In the genomic region with DNA sequence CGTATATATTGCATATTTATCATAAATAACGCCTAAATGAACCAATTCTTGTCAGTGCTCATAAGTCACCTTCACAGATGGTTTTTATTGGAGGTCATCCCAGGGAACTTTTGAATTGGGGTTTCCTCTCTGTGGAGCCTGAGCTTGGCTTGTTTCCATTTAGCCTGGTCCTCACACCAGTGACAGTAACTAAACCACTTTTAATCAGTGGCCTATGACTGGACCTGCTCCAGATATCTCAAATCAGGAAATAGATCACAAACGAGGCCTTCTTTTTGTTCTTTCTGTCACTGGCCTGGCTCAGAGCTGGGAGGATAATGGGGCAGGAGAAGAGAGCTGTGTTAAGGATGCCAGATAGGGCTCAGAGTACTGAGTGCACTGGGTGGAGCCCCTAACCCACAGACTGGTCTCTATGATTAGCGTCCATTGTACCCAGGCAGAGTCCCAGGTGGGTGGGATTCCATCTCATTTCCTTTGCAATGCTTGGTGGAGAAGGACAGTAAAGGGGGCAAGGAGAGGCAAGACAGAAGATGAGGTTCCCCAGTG, we compare ENCODE assay signal across 27 cellular contexts.
"Had no signal": no experiment of that assay in that cellular context is flagged by ENCODE, and none has a peak within 500 bp of the region (broad histone marks: within the 10 kb centered on the region; RNA-seq: fewer than 3 reads in every experiment).

No MANE protein-coding gene starts in this region.

- H3K36me3 Mint-ChIP-seq: activated CD4-positive, alpha-beta memory T cell treated with anti-CD3 and anti-CD28 coated beads for 36 hours; activated naive CD4-positive, alpha-beta T cell treated with anti-CD3 and anti-CD28 coated beads, Interleukin-2, amount 10 ng/mL, durations not matched to agents 7 days and 5 days; activated naive CD8-positive, alpha-beta T cell treated with anti-CD3 and anti-CD28 coated beads, Interleukin-2, amount 10 ng/mL, durations not matched to agents 7 days and 5 days had no signal

- H3K4me1 Mint-ChIP-seq: activated CD4-positive, alpha-beta T cell treated with anti-CD3 and anti-CD28 coated beads, Interleukin-2, amount 10 ng/mL, durations not matched to agents 7 days and 5 days; activated naive CD4-positive, alpha-beta T cell treated with anti-CD3 and anti-CD28 coated beads, Interleukin-2, amount 10 ng/mL, durations not matched to agents 7 days and 5 days; activated naive CD8-positive, alpha-beta T cell treated with anti-CD3 and anti-CD28 coated beads, Interleukin-2, amount 10 ng/mL, durations not matched to agents 7 days and 5 days; activated T-helper 17 cell treated with anti-CD3 and anti-CD28 coated beads, Interleukin-2, amount 50 U/mL, for 72 hours had no signal

- H3K9me3 Mint-ChIP-seq: activated CD4-positive, alpha-beta memory T cell treated with anti-CD3 and anti-CD28 coated beads for 36 hours; activated CD4-positive, alpha-beta T cell treated with anti-CD3 and anti-CD28 coated beads, Interleukin-2, amount 10 ng/mL, durations not matched to agents 7 days and 5 days; activated naive CD4-positive, alpha-beta T cell treated with anti-CD3 and anti-CD28 coated beads, Interleukin-2, amount 10 ng/mL, durations not matched to agents 7 days and 5 days; activated naive CD8-positive, alpha-beta T cell treated with anti-CD3 and anti-CD28 coated beads, Interleukin-2, amount 10 ng/mL, durations not matched to agents 7 days and 5 days; activated T-helper 17 cell treated with anti-CD3 and anti-CD28 coated beads, Interleukin-2, amount 50 U/mL, for 72 hours had no signal

- DNase-seq: activated CD4-positive, alpha-beta memory T cell treated with anti-CD3 and anti-CD28 coated beads for 36 hours; activated CD4-positive, alpha-beta T cell treated with anti-CD3 and anti-CD28 coated beads, Interleukin-2, amount 10 ng/mL, durations not matched to agents 7 days and 5 days; activated CD4-positive, CD25-positive, alpha-beta regulatory T cell; activated CD8-positive, alpha-beta memory T cell treated with anti-CD3 and anti-CD28 coated beads for 24 hours; activated gamma-delta T cell treated with Interleukin-2 at 50 U/mL for 16 hours; activated naive CD4-positive, alpha-beta T cell treated with anti-CD3 and anti-CD28 coated beads, Interleukin-2, amount 10 ng/mL, durations not matched to agents 7 days and 5 days; activated naive CD8-positive, alpha-beta T cell treated with anti-CD3 and anti-CD28 coated beads, Interleukin-2, amount 10 ng/mL, durations not matched to agents 7 days and 5 days; activated T-cell treated with anti-CD3 and anti-CD28 coated beads for 4 hours; activated T-cell treated with anti-CD3 and anti-CD28 coated beads, Interleukin-2, amount 50 U/mL, for 48 hours; adrenal gland; anterior cingulate cortex; central memory CD4-positive, alpha-beta T cell; Karpas-422; NCI-H1105 treated with DMSO at 0.1 percent for 48 hours; NCI-H1436 treated with DMSO at 0.1 percent for 48 hours; NCI-H187; NCI-H2081; NCI-H524; OCI-M1; Right ventricle myocardium superior; RPMI8226; SJCRH30; T-helper 2 cell; T1000 had no signal

- H3K27ac ChIP-seq: adrenal gland, VCaP had no signal

- H3K36me3 ChIP-seq: adrenal gland, SJCRH30 had no signal

- H3K4me3 Mint-ChIP-seq: activated CD4-positive, alpha-beta memory T cell treated with anti-CD3 and anti-CD28 coated beads for 36 hours; activated CD4-positive, alpha-beta T cell treated with anti-CD3 and anti-CD28 coated beads, Interleukin-2, amount 10 ng/mL, durations not matched to agents 7 days and 5 days; activated naive CD4-positive, alpha-beta T cell treated with anti-CD3 and anti-CD28 coated beads, Interleukin-2, amount 10 ng/mL, durations not matched to agents 7 days and 5 days; activated naive CD8-positive, alpha-beta T cell treated with anti-CD3 and anti-CD28 coated beads, Interleukin-2, amount 10 ng/mL, durations not matched to agents 7 days and 5 days; activated T-helper 17 cell treated with anti-CD3 and anti-CD28 coated beads, Interleukin-2, amount 50 U/mL, for 72 hours had no signal

- H3K27me3 ChIP-seq: adrenal gland, SJCRH30 had no signal

- H3K27ac Mint-ChIP-seq: activated CD4-positive, alpha-beta memory T cell treated with anti-CD3 and anti-CD28 coated beads for 36 hours; activated CD4-positive, alpha-beta T cell treated with anti-CD3 and anti-CD28 coated beads, Interleukin-2, amount 10 ng/mL, durations not matched to agents 7 days and 5 days; activated naive CD4-positive, alpha-beta T cell treated with anti-CD3 and anti-CD28 coated beads, Interleukin-2, amount 10 ng/mL, durations not matched to agents 7 days and 5 days; activated naive CD8-positive, alpha-beta T cell treated with anti-CD3 and anti-CD28 coated beads, Interleukin-2, amount 10 ng/mL, durations not matched to agents 7 days and 5 days; activated T-helper 17 cell treated with anti-CD3 and anti-CD28 coated beads, Interleukin-2, amount 50 U/mL, for 72 hours had no signal

- H3K4me3 ChIP-seq: adrenal gland, K562, SJCRH30 had no signal

- H3K4me1 ChIP-seq: adrenal gland had no signal

- H3K9me3 ChIP-seq: adrenal gland, SJCRH30 had no signal
